ENCODE assay signal across 8 cellular contexts in genomic region chr5:95960802-95961616, GRCh38. TPM values are rescaled to one million over a fixed set of nuclear protein-coding genes. Genes with fewer than 3 reads are reported as not detected.
DNase-seq lines count a peak whose midpoint lies in the region; ATAC-seq lines count a peak whose summit lies in the region.

No MANE protein-coding gene starts in this region.

- H3K27ac ChIP-seq in CD4-positive, CD25-positive, alpha-beta regulatory T cell (ENCODE audit: insufficient read depth, low read length, poor library complexity, severe bottlenecking): peak overlapping the region; percentile 89

- no peaks in the 10 kb centered on the region for H3K9me3 ChIP-seq in CD4-positive, CD25-positive, alpha-beta regulatory T cell (ENCODE audit: control insufficient read depth in 2 of 2, low read length in 2 of 2)

- H3K36me3 Mint-ChIP-seq in CD4-positive, CD25-positive, alpha-beta regulatory T cell: no peaks in the 10 kb centered on the region
- peaks cover 26% of the 10 kb centered on the region for H3K36me3 Mint-ChIP-seq in activated T-helper 1 cell treated with anti-CD3 and anti-CD28 coated beads, Interleukin-12 subunit alpha, Interleukin-12 subunit beta, Interleukin-2, Interleukin-4 antibody, amounts not matched to agents 30 ng/mL and 10 ng/mL and 1 ng/mL, durations not matched to agents 14 hours and 24 hours and 36 hours (ENCODE audit: low read depth)
- H3K36me3 Mint-ChIP-seq in naive B cell: no peaks in the 10 kb centered on the region
- peaks cover 31% of the 10 kb centered on the region for H3K36me3 Mint-ChIP-seq in stimulated activated effector memory CD8-positive, alpha-beta T cell treated with anti-CD3 and anti-CD28 coated beads, Interleukin-12 subunit alpha, Interleukin-12 subunit beta, amount 100 ng/mL, for 72 hours

- ATAC-seq in CD4-positive, CD25-positive, alpha-beta regulatory T cell (ENCODE audit: low read depth in 2 of 2): peak; percentile 66 to 71
- ATAC-seq in HG03432 (IDR thresholded peaks at IDR 0.05; ENCODE audit: unreplicated experiment) (peak; percentile 70), naive B cell (ENCODE audit: low read depth in 2 of 2) (peak; percentile 66)
- ATAC-seq in stimulated activated effector memory CD8-positive, alpha-beta T cell treated with anti-CD3 and anti-CD28 coated beads, Interleukin-12 subunit alpha, Interleukin-12 subunit beta, amount 100 ng/mL, for 72 hours: peak; percentile 81

- H3K27me3 ChIP-seq in CD4-positive, CD25-positive, alpha-beta regulatory T cell (ENCODE audit: control insufficient read depth, insufficient read depth, low read length): no peaks in the 10 kb centered on the region

- H3K9me3 Mint-ChIP-seq in CD4-positive, CD25-positive, alpha-beta regulatory T cell: no peaks in the 10 kb centered on the region
- no peaks in the 10 kb centered on the region for H3K9me3 Mint-ChIP-seq in activated T-helper 1 cell treated with anti-CD3 and anti-CD28 coated beads, Interleukin-12 subunit alpha, Interleukin-12 subunit beta, Interleukin-2, Interleukin-4 antibody, amounts not matched to agents 30 ng/mL and 10 ng/mL and 1 ng/mL, durations not matched to agents 14 hours and 24 hours and 36 hours
- H3K9me3 Mint-ChIP-seq in naive B cell: peaks cover 0 to 4% (median 0%) of the 10 kb centered on the region in 7 donors
- no peaks in the 10 kb centered on the region for H3K9me3 Mint-ChIP-seq in stimulated activated effector memory CD8-positive, alpha-beta T cell treated with anti-CD3 and anti-CD28 coated beads, Interleukin-12 subunit alpha, Interleukin-12 subunit beta, amount 100 ng/mL, for 72 hours

- DNase-seq in CD4-positive, CD25-positive, alpha-beta regulatory T cell: peak; percentile 61 to 81 (median 74)
- DNase-seq in GM19238 (ENCODE audit: insufficient read length, low spot score): peak; percentile 58
- peak; percentile 90 for DNase-seq in OCI-M1 (lab: John Stamatoyannopoulos, UW)
- DNase-seq in activated T-helper 1 cell treated with anti-CD3 and anti-CD28 coated beads, Interleukin-12 subunit alpha, Interleukin-12 subunit beta, Interleukin-2, Interleukin-4 antibody, amounts not matched to agents 30 ng/mL and 10 ng/mL and 1 ng/mL, durations not matched to agents 14 hours and 24 hours and 36 hours (ENCODE audit: low spot score): peak; percentile 73
- peak; percentile 76 for DNase-seq in fibroblast of gingiva (ENCODE audit: low read depth)
- peak; percentile 90 for DNase-seq in naive B cell
- DNase-seq in stimulated activated effector memory CD8-positive, alpha-beta T cell treated with anti-CD3 and anti-CD28 coated beads, Interleukin-12 subunit alpha, Interleukin-12 subunit beta, amount 100 ng/mL, for 72 hours (ENCODE audit: low spot score in 2 of 2): peak; percentile 77 to 89

- intact Hi-C loops in activated T-helper 1 cell treated with anti-CD3 and anti-CD28 coated beads, Interleukin-12 subunit alpha, Interleukin-12 subunit beta, Interleukin-2, Interleukin-4 antibody, amounts not matched to agents 30 ng/mL and 10 ng/mL and 1 ng/mL, durations not matched to agents 14 hours and 24 hours and 36 hours (cut with micrococcal nuclease): loop anchor here (1.0 to 5.0 kb wide), 15 partner anchors 11 to 1221 kb away; partner anchors contain the start of genes ARSK, CAST, ERAP1 and RIOK2

- peak overlapping the region; percentile 81 for H3K4me3 ChIP-seq in CD4-positive, CD25-positive, alpha-beta regulatory T cell (ENCODE audit: low read depth, low read length)

- H3K27ac Mint-ChIP-seq in CD4-positive, CD25-positive, alpha-beta regulatory T cell: peak overlapping the region; percentile 91 to 100 (median 99)
- H3K27ac Mint-ChIP-seq in activated T-helper 1 cell treated with anti-CD3 and anti-CD28 coated beads, Interleukin-12 subunit alpha, Interleukin-12 subunit beta, Interleukin-2, Interleukin-4 antibody, amounts not matched to agents 30 ng/mL and 10 ng/mL and 1 ng/mL, durations not matched to agents 14 hours and 24 hours and 36 hours: peak overlapping the region; percentile 99
- peak overlapping the region; percentile 99 to 100 (median 99) for H3K27ac Mint-ChIP-seq in naive B cell
- peak overlapping the region; percentile 98 for H3K27ac Mint-ChIP-seq in stimulated activated effector memory CD8-positive, alpha-beta T cell treated with anti-CD3 and anti-CD28 coated beads, Interleukin-12 subunit alpha, Interleukin-12 subunit beta, amount 100 ng/mL, for 72 hours

- peaks cover 26% of the 10 kb centered on the region for H3K4me1 ChIP-seq in CD4-positive, CD25-positive, alpha-beta regulatory T cell (ENCODE audit: control insufficient read depth, insufficient read depth, low read length, poor library complexity, severe bottlenecking)

- H3K4me1 Mint-ChIP-seq in CD4-positive, CD25-positive, alpha-beta regulatory T cell: peaks cover 14 to 45% (median 40%) of the 10 kb centered on the region in 4 donors
- H3K4me1 Mint-ChIP-seq in activated T-helper 1 cell treated with anti-CD3 and anti-CD28 coated beads, Interleukin-12 subunit alpha, Interleukin-12 subunit beta, Interleukin-2, Interleukin-4 antibody, amounts not matched to agents 30 ng/mL and 10 ng/mL and 1 ng/mL, durations not matched to agents 14 hours and 24 hours and 36 hours (ENCODE audit: low read depth): peaks cover 62% of the 10 kb centered on the region
- peaks cover 37 to 40% (median 38%) of the 10 kb centered on the region in 3 donors for H3K4me1 Mint-ChIP-seq in naive B cell
- H3K4me1 Mint-ChIP-seq in stimulated activated effector memory CD8-positive, alpha-beta T cell treated with anti-CD3 and anti-CD28 coated beads, Interleukin-12 subunit alpha, Interleukin-12 subunit beta, amount 100 ng/mL, for 72 hours: peaks cover 49% of the 10 kb centered on the region

- no peaks in the 10 kb centered on the region for H3K36me3 ChIP-seq in CD4-positive, CD25-positive, alpha-beta regulatory T cell (ENCODE audit: control insufficient read depth, insufficient read depth, low read length)

- peaks cover 5% of the 10 kb centered on the region for H3K27me3 Mint-ChIP-seq in CD4-positive, CD25-positive, alpha-beta regulatory T cell
- no peaks in the 10 kb centered on the region for H3K27me3 Mint-ChIP-seq in activated T-helper 1 cell treated with anti-CD3 and anti-CD28 coated beads, Interleukin-12 subunit alpha, Interleukin-12 subunit beta, Interleukin-2, Interleukin-4 antibody, amounts not matched to agents 30 ng/mL and 10 ng/mL and 1 ng/mL, durations not matched to agents 14 hours and 24 hours and 36 hours (ENCODE audit: insufficient read depth)
- H3K27me3 Mint-ChIP-seq in naive B cell: no peaks in the 10 kb centered on the region

- peak overlapping the region; percentile 94 to 98 (median 96) for H3K4me3 Mint-ChIP-seq in CD4-positive, CD25-positive, alpha-beta regulatory T cell
- peak overlapping the region; percentile 100 for H3K4me3 Mint-ChIP-seq in activated T-helper 1 cell treated with anti-CD3 and anti-CD28 coated beads, Interleukin-12 subunit alpha, Interleukin-12 subunit beta, Interleukin-2, Interleukin-4 antibody, amounts not matched to agents 30 ng/mL and 10 ng/mL and 1 ng/mL, durations not matched to agents 14 hours and 24 hours and 36 hours
- H3K4me3 Mint-ChIP-seq in naive B cell: peak overlapping the region; percentile 95 to 100 (median 99)
- H3K4me3 Mint-ChIP-seq in stimulated activated effector memory CD8-positive, alpha-beta T cell treated with anti-CD3 and anti-CD28 coated beads, Interleukin-12 subunit alpha, Interleukin-12 subunit beta, amount 100 ng/mL, for 72 hours: peak overlapping the region; percentile 99

RNA-seq across cellular contexts. Expression of gene ELL2, which starts 0.6 kb away (rescaled TPM):
- total RNA-seq in CD4-positive, CD25-positive, alpha-beta regulatory T cell: 94.6 TPM
- 1 to 10 TPM; 2.6 to 4.7 (median 3.3) TPM for polyA plus RNA-seq in CD4-positive, CD25-positive, alpha-beta regulatory T cell
- 93.9 and 97.6 TPM in 2 replicates for total RNA-seq in activated T-helper 1 cell treated with anti-CD3 and anti-CD28 coated beads, Interleukin-12 subunit alpha, Interleukin-12 subunit beta, Interleukin-2, Interleukin-4 antibody, amounts not matched to agents 30 ng/mL and 10 ng/mL and 1 ng/mL, durations not matched to agents 14 hours and 24 hours and 36 hours
- polyA plus RNA-seq in naive B cell (ENCODE audit: low read depth in 6 of 6): 10 to 100 TPM in 1 of 6 donors, 1 to 10 TPM in 5; 6.3 to 10.1 (median 8.3) TPM

Comparison
In these comparisons a context has a peak if more than half of its experiments do, and no peak if none do; other contexts are left out.
1. Peak in every context shown above with its lines: DNase-seq, ATAC-seq, H3K4me3 ChIP-seq and H3K27ac ChIP-seq.